Comparison of ENCODE assay signal across 12 cellular contexts in the genomic region with DNA sequence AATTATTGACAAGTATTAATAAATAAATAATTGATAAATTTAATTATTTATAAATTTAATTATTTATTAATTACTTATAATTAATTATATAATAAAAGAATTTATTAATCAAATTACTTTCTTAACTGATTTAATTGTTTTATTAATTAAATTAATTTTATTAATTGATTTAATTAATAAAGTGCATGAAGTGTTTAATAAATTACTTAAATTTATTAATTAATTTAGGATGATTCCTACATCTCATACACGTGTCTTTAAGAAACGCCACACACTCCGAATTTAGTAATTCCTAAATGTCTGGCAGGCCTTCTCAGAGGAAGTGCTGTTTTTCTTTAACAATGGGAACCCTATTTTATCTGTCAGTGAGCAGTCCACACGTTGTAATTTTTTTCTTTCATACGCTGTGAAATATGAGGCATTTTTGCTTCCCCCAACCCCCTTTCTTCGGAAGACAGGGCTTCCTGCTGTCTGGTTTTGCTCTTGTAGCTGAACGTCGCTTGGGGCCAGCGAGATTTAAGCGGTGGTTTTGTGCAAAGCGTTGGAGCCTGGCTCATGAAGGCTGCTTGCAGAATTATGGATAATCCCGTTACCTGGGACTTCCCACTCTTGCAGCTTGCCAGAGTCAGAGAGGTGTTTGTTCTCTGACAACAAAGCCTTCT. TPM values are rescaled to one million over a fixed set of nuclear protein-coding genes. Genes with fewer than 3 reads are reported as not detected.
DNase-seq lines count a peak whose midpoint lies in the region; ATAC-seq and TF ChIP-seq lines count a peak whose summit lies in the region.
"Had no signal": no experiment of that assay in that cellular context is flagged by ENCODE, and none has a peak within 500 bp of the region (broad histone marks: within the 10 kb centered on the region; RNA-seq: fewer than 3 reads in every experiment).

No MANE protein-coding gene starts in this region.

- peak; percentile 37 for DNase-seq in activated CD4-positive, alpha-beta T cell treated with anti-CD3 and anti-CD28 coated beads, Interleukin-2, amount 10 ng/mL, durations not matched to agents 7 days and 5 days
- DNase-seq in activated CD4-positive, alpha-beta T cell treated with anti-CD3 and anti-CD28 coated beads, Interleukin-2, amount 50 U/mL, for 1 hour: no peak
- DNase-seq in NB4 (ENCODE audit: low read depth) (peak; percentile 67), dermis microvascular lymphatic vessel endothelial cell (ENCODE audit: low read depth in 2 of 2) (peak; percentile 40 to 79), smooth muscle cell (lab: John Stamatoyannopoulos, UW; ENCODE audit: unreplicated experiment) (no peak), NOMO-1 treated with dmso at 0.1 percent for 144 hours (lab: John Stamatoyannopoulos, UW; ENCODE audit: unreplicated experiment) (no peak), GDM1 (lab: John Stamatoyannopoulos, UW) (no peak)
- DNase-seq: NCI-H526, pancreas had no signal

- 43% methylated on average over 12 of the region's 12 CpGs for WGBS in smooth muscle cell (ENCODE audit: low lambda C conversion rate)

- H3K27ac ChIP-seq in smooth muscle cell (ENCODE audit: low read depth): no peak overlapping the region
- H3K27ac ChIP-seq: pancreas had no signal

- no peaks in the 10 kb centered on the region for H3K9me3 ChIP-seq in smooth muscle cell (replicated peaks; ENCODE audit: low read depth)
- H3K9me3 ChIP-seq: pancreas had no signal

- peaks cover 3% of the 10 kb centered on the region for H3K9me3 Mint-ChIP-seq in activated CD4-positive, alpha-beta T cell treated with anti-CD3 and anti-CD28 coated beads, Interleukin-2, amount 10 ng/mL, durations not matched to agents 7 days and 5 days

- H3K4me1 ChIP-seq in smooth muscle cell (ENCODE audit: low read depth): no peaks in the 10 kb centered on the region
- H3K4me1 ChIP-seq: pancreas had no signal

- peaks cover 16% of the 10 kb centered on the region for H3K4me1 Mint-ChIP-seq in activated CD4-positive, alpha-beta T cell treated with anti-CD3 and anti-CD28 coated beads, Interleukin-2, amount 10 ng/mL, durations not matched to agents 7 days and 5 days

- H3K4me3 ChIP-seq in NB4 (ENCODE audit: low read depth, low read length): no peak overlapping the region
- no peak overlapping the region for H3K4me3 ChIP-seq in smooth muscle cell
- H3K4me3 ChIP-seq: pancreas had no signal

- no peaks in the 10 kb centered on the region for H3K27me3 ChIP-seq in smooth muscle cell (ENCODE audit: low read depth)

- H3K9ac ChIP-seq in smooth muscle cell (ENCODE audit: low read depth): no peak overlapping the region

- peak overlapping the region; percentile 55 for H3K27ac Mint-ChIP-seq in activated CD4-positive, alpha-beta T cell treated with anti-CD3 and anti-CD28 coated beads, Interleukin-2, amount 10 ng/mL, durations not matched to agents 7 days and 5 days

- H3K36me3 Mint-ChIP-seq in activated CD4-positive, alpha-beta T cell treated with anti-CD3 and anti-CD28 coated beads, Interleukin-2, amount 10 ng/mL, durations not matched to agents 7 days and 5 days (ENCODE audit: low read depth): no peaks in the 10 kb centered on the region

- TF ChIP-seq POLR2A in NB4 (IDR thresholded peaks at IDR 0.05; ENCODE audit: extremely low read depth, insufficient read length): no peak

- no peaks in the 10 kb centered on the region for H3K36me3 ChIP-seq in smooth muscle cell (ENCODE audit: low read depth)
- H3K36me3 ChIP-seq: pancreas had no signal

- no peak overlapping the region for H2AFZ ChIP-seq in smooth muscle cell (ENCODE audit: low read depth)

- no peaks in the 10 kb centered on the region for H3K27me3 Mint-ChIP-seq in activated CD4-positive, alpha-beta T cell treated with anti-CD3 and anti-CD28 coated beads, Interleukin-2, amount 10 ng/mL, durations not matched to agents 7 days and 5 days

- no peaks in the 10 kb centered on the region for H3F3A ChIP-seq in smooth muscle cell (ENCODE audit: low read depth)

- no peak for TF ChIP-seq CTCF in NB4 (IDR thresholded peaks at IDR 0.05; ENCODE audit: low read depth, low read length)
- TF ChIP-seq CTCF in smooth muscle cell (IDR thresholded peaks at IDR 0.05; ENCODE audit: borderline replicate concordance, insufficient read depth, poor library complexity, severe bottlenecking): no peak

- CTCF ChIA-PET in activated CD4-positive, alpha-beta T cell treated with anti-CD3 and anti-CD28 coated beads, Interleukin-2, amount 10 ng/mL, durations not matched to agents 7 days and 5 days (lab: Charles Lee): no interaction called here

- peak overlapping the region; percentile 30 for H3K4me2 ChIP-seq in smooth muscle cell

- H3K4me3 Mint-ChIP-seq in activated CD4-positive, alpha-beta T cell treated with anti-CD3 and anti-CD28 coated beads, Interleukin-2, amount 10 ng/mL, durations not matched to agents 7 days and 5 days: no peak overlapping the region
- H3K4me3 Mint-ChIP-seq: central memory CD8-positive, alpha-beta T cell had no signal

- POLR2A ChIA-PET in activated CD4-positive, alpha-beta T cell treated with anti-CD3 and anti-CD28 coated beads, Interleukin-2, amount 10 ng/mL, durations not matched to agents 7 days and 5 days (lab: Charles Lee): no interaction called here

- ATAC-seq in HG03108 (IDR thresholded peaks at IDR 0.05; ENCODE audit: unreplicated experiment): no peak

- no peaks in the 10 kb centered on the region for H4K20me1 ChIP-seq in smooth muscle cell (ENCODE audit: low read depth)

- H3K79me2 ChIP-seq in smooth muscle cell (ENCODE audit: low read depth): no peaks in the 10 kb centered on the region

RNA-seq across cellular contexts. Expression of gene CRLF2, which starts 46.8 kb away (rescaled TPM):
- total RNA-seq in activated CD4-positive, alpha-beta T cell treated with anti-CD3 and anti-CD28 coated beads, Interleukin-2, amount 10 ng/mL, durations not matched to agents 7 days and 5 days: 1 to 10 TPM; 3.4 to 4.5 TPM
- total RNA-seq in dermis microvascular lymphatic vessel endothelial cell (under 0.01 TPM in 1 of 2 replicates, not detected in the other), smooth muscle cell (not detected in 2 replicates)
- polyA plus RNA-seq in smooth muscle cell: not detected in 2 replicates
- polyA plus RNA-seq: AG04450 had no signal

Comparison
In these comparisons a context has a peak if more than half of its experiments do, and no peak if none do; other contexts are left out.
1. DNase-seq: peak in activated CD4-positive, alpha-beta T cell treated with anti-CD3 and anti-CD28 coated beads, Interleukin-2, amount 10 ng/mL, durations not matched to agents 7 days and 5 days (single experiment), NB4 (single experiment) and dermis microvascular lymphatic vessel endothelial cell (2 of 2); none in activated CD4-positive, alpha-beta T cell treated with anti-CD3 and anti-CD28 coated beads, Interleukin-2, amount 50 U/mL, for 1 hour (single experiment), smooth muscle cell (single experiment), NOMO-1 treated with dmso at 0.1 percent for 144 hours (single experiment) and GDM1 (single experiment).